1 cellular context compared by ENCODE assay signal in the genomic region with DNA sequence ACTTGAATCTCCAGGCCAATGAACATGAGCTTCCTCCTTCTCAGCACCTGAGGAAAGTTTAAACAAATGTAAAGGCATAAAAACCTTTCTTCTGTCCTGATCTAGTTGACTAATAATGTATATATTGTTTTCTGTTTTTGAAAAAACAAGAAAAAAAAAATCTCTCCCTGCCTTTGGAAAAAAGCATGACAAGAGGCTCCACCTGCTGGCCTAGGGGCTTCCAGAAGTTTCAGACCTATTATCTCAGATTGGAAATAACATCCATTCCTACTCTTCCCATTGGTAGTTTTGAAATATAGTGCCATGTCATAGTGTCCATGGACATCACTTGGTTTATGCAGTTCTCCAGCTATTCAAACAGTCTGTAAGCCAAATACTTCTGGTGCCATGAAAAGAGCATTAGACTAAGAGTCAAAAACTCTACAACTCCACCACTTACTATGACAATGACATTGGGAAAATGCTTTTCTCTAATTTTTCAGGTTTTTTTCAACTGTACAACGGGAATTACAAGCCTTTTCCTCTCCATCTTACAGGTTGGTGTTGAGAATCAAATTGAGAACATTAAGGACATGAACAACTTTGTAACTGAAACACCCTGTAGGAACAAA.
TF ChIP-seq lines count a peak whose summit lies in the region.

No MANE protein-coding gene starts in this region.

TF ChIP-seq in H1, 55 proteins besides CTCF, POLR2A, EP300 and RAD21 (continued from another document):
- TF ChIP-seq, protein P1, sequence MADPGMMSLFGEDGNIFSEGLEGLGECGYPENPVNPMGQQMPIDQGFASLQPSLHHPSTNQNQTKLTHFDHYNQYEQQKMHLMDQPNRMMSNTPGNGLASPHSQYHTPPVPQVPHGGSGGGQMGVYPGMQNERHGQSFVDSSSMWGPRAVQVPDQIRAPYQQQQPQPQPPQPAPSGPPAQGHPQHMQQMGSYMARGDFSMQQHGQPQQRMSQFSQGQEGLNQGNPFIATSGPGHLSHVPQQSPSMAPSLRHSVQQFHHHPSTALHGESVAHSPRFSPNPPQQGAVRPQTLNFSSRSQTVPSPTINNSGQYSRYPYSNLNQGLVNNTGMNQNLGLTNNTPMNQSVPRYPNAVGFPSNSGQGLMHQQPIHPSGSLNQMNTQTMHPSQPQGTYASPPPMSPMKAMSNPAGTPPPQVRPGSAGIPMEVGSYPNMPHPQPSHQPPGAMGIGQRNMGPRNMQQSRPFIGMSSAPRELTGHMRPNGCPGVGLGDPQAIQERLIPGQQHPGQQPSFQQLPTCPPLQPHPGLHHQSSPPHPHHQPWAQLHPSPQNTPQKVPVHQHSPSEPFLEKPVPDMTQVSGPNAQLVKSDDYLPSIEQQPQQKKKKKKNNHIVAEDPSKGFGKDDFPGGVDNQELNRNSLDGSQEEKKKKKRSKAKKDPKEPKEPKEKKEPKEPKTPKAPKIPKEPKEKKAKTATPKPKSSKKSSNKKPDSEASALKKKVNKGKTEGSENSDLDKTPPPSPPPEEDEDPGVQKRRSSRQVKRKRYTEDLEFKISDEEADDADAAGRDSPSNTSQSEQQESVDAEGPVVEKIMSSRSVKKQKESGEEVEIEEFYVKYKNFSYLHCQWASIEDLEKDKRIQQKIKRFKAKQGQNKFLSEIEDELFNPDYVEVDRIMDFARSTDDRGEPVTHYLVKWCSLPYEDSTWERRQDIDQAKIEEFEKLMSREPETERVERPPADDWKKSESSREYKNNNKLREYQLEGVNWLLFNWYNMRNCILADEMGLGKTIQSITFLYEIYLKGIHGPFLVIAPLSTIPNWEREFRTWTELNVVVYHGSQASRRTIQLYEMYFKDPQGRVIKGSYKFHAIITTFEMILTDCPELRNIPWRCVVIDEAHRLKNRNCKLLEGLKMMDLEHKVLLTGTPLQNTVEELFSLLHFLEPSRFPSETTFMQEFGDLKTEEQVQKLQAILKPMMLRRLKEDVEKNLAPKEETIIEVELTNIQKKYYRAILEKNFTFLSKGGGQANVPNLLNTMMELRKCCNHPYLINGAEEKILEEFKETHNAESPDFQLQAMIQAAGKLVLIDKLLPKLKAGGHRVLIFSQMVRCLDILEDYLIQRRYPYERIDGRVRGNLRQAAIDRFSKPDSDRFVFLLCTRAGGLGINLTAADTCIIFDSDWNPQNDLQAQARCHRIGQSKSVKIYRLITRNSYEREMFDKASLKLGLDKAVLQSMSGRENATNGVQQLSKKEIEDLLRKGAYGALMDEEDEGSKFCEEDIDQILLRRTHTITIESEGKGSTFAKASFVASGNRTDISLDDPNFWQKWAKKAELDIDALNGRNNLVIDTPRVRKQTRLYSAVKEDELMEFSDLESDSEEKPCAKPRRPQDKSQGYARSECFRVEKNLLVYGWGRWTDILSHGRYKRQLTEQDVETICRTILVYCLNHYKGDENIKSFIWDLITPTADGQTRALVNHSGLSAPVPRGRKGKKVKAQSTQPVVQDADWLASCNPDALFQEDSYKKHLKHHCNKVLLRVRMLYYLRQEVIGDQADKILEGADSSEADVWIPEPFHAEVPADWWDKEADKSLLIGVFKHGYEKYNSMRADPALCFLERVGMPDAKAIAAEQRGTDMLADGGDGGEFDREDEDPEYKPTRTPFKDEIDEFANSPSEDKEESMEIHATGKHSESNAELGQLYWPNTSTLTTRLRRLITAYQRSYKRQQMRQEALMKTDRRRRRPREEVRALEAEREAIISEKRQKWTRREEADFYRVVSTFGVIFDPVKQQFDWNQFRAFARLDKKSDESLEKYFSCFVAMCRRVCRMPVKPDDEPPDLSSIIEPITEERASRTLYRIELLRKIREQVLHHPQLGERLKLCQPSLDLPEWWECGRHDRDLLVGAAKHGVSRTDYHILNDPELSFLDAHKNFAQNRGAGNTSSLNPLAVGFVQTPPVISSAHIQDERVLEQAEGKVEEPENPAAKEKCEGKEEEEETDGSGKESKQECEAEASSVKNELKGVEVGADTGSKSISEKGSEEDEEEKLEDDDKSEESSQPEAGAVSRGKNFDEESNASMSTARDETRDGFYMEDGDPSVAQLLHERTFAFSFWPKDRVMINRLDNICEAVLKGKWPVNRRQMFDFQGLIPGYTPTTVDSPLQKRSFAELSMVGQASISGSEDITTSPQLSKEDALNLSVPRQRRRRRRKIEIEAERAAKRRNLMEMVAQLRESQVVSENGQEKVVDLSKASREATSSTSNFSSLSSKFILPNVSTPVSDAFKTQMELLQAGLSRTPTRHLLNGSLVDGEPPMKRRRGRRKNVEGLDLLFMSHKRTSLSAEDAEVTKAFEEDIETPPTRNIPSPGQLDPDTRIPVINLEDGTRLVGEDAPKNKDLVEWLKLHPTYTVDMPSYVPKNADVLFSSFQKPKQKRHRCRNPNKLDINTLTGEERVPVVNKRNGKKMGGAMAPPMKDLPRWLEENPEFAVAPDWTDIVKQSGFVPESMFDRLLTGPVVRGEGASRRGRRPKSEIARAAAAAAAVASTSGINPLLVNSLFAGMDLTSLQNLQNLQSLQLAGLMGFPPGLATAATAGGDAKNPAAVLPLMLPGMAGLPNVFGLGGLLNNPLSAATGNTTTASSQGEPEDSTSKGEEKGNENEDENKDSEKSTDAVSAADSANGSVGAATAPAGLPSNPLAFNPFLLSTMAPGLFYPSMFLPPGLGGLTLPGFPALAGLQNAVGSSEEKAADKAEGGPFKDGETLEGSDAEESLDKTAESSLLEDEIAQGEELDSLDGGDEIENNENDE (IDR thresholded peaks at IDR 0.05; ENCODE audit: insufficient replicate concordance, low read length): no peak
- TF ChIP-seq NANOG (IDR thresholded peaks at IDR 0.05; ENCODE audit: insufficient read depth, low read depth, low read length, poor library complexity, severe bottlenecking) (no peak), EZH2 (IDR thresholded peaks at IDR 0.05; ENCODE audit: low read depth, low read length, severe bottlenecking) (no peak), HDAC6 (IDR thresholded peaks at IDR 0.05; ENCODE audit: low read depth, low read length) (no peak), TBP (IDR thresholded peaks at IDR 0.05; ENCODE audit: low read depth, low read length) (no peak), NRF1 (IDR thresholded peaks at IDR 0.05; ENCODE audit: low read depth, low read length) (no peak), KDM4A (IDR thresholded peaks at IDR 0.05; ENCODE audit: low read depth, low read length, severe bottlenecking) (no peak)
